In the genomic region with DNA sequence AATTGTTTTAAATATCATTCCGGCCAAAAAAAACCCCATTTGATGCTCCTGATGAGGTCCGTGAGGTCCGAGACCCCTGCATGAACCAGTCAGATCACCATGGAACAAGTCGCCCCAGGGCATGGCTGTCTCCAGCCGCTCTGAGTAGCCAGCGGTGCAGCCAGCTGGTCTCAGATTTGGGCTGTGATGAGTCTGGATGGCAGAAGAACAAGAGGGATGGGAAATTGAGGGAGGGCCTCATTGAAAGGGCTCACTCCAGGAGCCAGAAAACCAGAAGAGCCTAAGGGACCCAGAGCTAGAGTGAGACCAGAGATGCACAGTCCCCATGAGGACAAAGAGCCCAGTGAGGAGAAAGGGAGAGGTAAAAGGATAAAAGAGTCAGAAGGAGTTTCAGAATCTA, we compare ENCODE assay signal across 1 cellular context.
TF ChIP-seq lines count a peak whose summit lies in the region.

No MANE protein-coding gene starts in this region.

TF ChIP-seq in HepG2, 621 proteins besides CTCF, POLR2A, EP300 and RAD21 (continued from another document):
- TF ChIP-seq, protein P1, sequence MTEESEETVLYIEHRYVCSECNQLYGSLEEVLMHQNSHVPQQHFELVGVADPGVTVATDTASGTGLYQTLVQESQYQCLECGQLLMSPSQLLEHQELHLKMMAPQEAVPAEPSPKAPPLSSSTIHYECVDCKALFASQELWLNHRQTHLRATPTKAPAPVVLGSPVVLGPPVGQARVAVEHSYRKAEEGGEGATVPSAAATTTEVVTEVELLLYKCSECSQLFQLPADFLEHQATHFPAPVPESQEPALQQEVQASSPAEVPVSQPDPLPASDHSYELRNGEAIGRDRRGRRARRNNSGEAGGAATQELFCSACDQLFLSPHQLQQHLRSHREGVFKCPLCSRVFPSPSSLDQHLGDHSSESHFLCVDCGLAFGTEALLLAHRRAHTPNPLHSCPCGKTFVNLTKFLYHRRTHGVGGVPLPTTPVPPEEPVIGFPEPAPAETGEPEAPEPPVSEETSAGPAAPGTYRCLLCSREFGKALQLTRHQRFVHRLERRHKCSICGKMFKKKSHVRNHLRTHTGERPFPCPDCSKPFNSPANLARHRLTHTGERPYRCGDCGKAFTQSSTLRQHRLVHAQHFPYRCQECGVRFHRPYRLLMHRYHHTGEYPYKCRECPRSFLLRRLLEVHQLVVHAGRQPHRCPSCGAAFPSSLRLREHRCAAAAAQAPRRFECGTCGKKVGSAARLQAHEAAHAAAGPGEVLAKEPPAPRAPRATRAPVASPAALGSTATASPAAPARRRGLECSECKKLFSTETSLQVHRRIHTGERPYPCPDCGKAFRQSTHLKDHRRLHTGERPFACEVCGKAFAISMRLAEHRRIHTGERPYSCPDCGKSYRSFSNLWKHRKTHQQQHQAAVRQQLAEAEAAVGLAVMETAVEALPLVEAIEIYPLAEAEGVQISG (CRISPR knock-in tag; IDR thresholded peaks at IDR 0.05): 0 out of 2 replicates have a peak, but pooled peaks have one; percentile 1
- TF ChIP-seq ZNF761 (CRISPR knock-in tag; conservative IDR thresholded peaks at IDR 0.05) (0 out of 2 replicates have a peak, but pooled peaks have one; percentile 14), ZNF232 (CRISPR knock-in tag; IDR thresholded peaks at IDR 0.05; ENCODE audit: borderline replicate concordance) (no peak), TBX2 (CRISPR knock-in tag; IDR thresholded peaks at IDR 0.05; ENCODE audit: borderline replicate concordance) (no peak), KDM5B (CRISPR knock-in tag; IDR thresholded peaks at IDR 0.05; ENCODE audit: borderline replicate concordance) (no peak), SOX5 (CRISPR knock-in tag; IDR thresholded peaks at IDR 0.05; ENCODE audit: borderline replicate concordance) (no peak)
